In the genomic region with DNA sequence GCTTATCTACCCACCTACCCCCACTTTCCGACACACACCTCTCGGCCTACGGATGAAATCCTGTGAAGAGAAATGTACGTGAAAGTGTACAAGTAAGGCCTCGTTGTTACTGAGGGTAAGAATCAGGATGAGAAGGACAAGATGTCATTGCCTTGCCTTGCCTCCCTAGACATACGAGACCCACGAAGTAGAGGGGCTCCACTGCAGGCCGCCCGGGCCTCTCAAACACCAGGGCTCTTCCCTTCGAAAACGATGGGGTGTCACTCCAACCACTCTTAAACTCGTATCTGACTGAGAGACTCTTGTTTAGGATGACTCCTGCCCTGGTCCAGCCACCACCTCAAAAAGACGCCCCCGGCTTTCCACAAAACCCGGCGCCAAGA, we compare ENCODE assay signal across 8 cellular contexts. TPM values are rescaled to one million over a fixed set of nuclear protein-coding genes. Genes with fewer than 3 reads are reported as not detected.
DNase-seq lines count a peak whose midpoint lies in the region; ATAC-seq and TF ChIP-seq lines count a peak whose summit lies in the region.

No MANE protein-coding gene starts in this region.

- peak overlapping the region; percentile 33 for H3K9ac ChIP-seq in parathyroid adenoma

- H3K4me1 ChIP-seq in esophagus muscularis mucosa (peaks cover 6 to 25% (median 13%) of the 10 kb centered on the region in 4 donors), parathyroid adenoma (no peaks in the 10 kb centered on the region)

- no peaks in the 10 kb centered on the region for H3K9me3 ChIP-seq in esophagus muscularis mucosa
- no peaks in the 10 kb centered on the region for H3K9me3 ChIP-seq in parathyroid adenoma (ENCODE audit: control insufficient read depth, low read length)

- H3K27ac ChIP-seq in esophagus muscularis mucosa (replicated peaks in 1 of 4) (peak overlapping the region; percentile 62 to 65 (median 64)), parathyroid adenoma (no peak overlapping the region)

- DNase-seq in GM12864 (ENCODE audit: low read depth) (peak; percentile 10), RPMI7951 (ENCODE audit: low read depth) (peak; percentile 11), esophagus muscularis mucosa (ENCODE audit: extremely low spot score) (no peak), NOMO-1 (lab: John Stamatoyannopoulos, UW; ENCODE audit: unreplicated experiment in 2 of 2) (no peak), NCI-H2107 (lab: John Stamatoyannopoulos, UW) (no peak)

- no peaks in the 10 kb centered on the region for H3K79me2 ChIP-seq in parathyroid adenoma

- H2AFZ ChIP-seq in parathyroid adenoma, result peak overlapping the region; percentile 95

- no peak for TF ChIP-seq EP300 in esophagus muscularis mucosa (IDR thresholded peaks at IDR 0.05)

- H3K4me3 ChIP-seq in GM12864 (ENCODE audit: low read depth, low read length) (peak overlapping the region; percentile 80), esophagus muscularis mucosa (peak overlapping the region; percentile 70 to 83 (median 75)), parathyroid adenoma (ENCODE audit: low read depth, low read length) (peak overlapping the region; percentile 77)

- no peak for TF ChIP-seq POLR2A in esophagus muscularis mucosa (IDR thresholded peaks at IDR 0.05; ENCODE audit: low read depth)

- H3K27me3 ChIP-seq in esophagus muscularis mucosa (no peaks in the 10 kb centered on the region), parathyroid adenoma (ENCODE audit: control insufficient read depth, insufficient read depth, low read length) (no peaks in the 10 kb centered on the region)

- peak overlapping the region; percentile 76 for H3K4me2 ChIP-seq in parathyroid adenoma (ENCODE audit: low read length)

- intact Hi-C loops in esophagus muscularis mucosa (cut with DNase I), result loop anchor here (5.0 kb wide), 1 partner anchor 43 kb away; no protein-coding TSS in a partner anchor

- no peaks in the 10 kb centered on the region for H3K36me3 ChIP-seq in esophagus muscularis mucosa
- H3K36me3 ChIP-seq in parathyroid adenoma (ENCODE audit: control insufficient read depth, insufficient read depth, low read length), result no peaks in the 10 kb centered on the region

- no peak for TF ChIP-seq CTCF in GM12864 (IDR thresholded peaks at IDR 0.05; ENCODE audit: low read depth, low read length, missing control alignments)
- no peak for TF ChIP-seq CTCF in esophagus muscularis mucosa (IDR thresholded peaks at IDR 0.05)
- TF ChIP-seq CTCF in parathyroid adenoma (IDR thresholded peaks at IDR 0.05), result no peak

- WGBS in esophagus muscularis mucosa, result 1% methylated on average over 16 of the region's 16 CpGs

- ATAC-seq in HG02610 (IDR thresholded peaks at IDR 0.05; ENCODE audit: unreplicated experiment) (peak; percentile 4), GM18517 (IDR thresholded peaks at IDR 0.05; ENCODE audit: unreplicated experiment) (no peak)

RNA-seq across cellular contexts. Expression of gene RACGAP1, which starts 0.5 kb away (rescaled TPM):
- 158 and 173 TPM in 2 replicates for total RNA-seq in RPMI7951 (2014; rRNA removed; shearing (Covaris generic))
- total RNA-seq in esophagus muscularis mucosa, result 10 to 100 TPM; 10.5 to 13.3 (median 11.4) TPM

RNA-seq across cellular contexts. Expression of gene ASIC1, which starts 32.6 kb away (rescaled TPM):
- total RNA-seq in RPMI7951 (2014; rRNA removed; shearing (Covaris generic)), result 0.24 and 0.39 TPM in 2 replicates
- total RNA-seq in esophagus muscularis mucosa, result 1 to 10 TPM in 3 of 4 donors, under 1 TPM in 1; 0.66 to 5.6 (median 2.9) TPM

RNA-seq across cellular contexts. Expression of gene AQP6, which starts 52.0 kb away (rescaled TPM):
- total RNA-seq in RPMI7951 (2014; rRNA removed; shearing (Covaris generic)), result 0.10 TPM in 1 of 2 replicates, not detected in the other
- total RNA-seq in esophagus muscularis mucosa, result under 1 TPM in 1 of 4 donors, not detected in 3; 0.11 TPM

Comparison
In these comparisons a context has a peak if more than half of its experiments do, and no peak if none do; other contexts are left out.
1. DNase-seq: peak in GM12864 (single experiment) and RPMI7951 (single experiment); none in esophagus muscularis mucosa (single experiment), NOMO-1 (0 of 2) and NCI-H2107 (single experiment).
2. RNA of gene RACGAP1, which starts 0.5 kb away (total RNA-seq): 158 to 173 TPM in RPMI7951; 10.5 to 13.3 TPM in esophagus muscularis mucosa; every median in the first group is over 10 times any median in the second.
3. Peak in every context shown above with its lines, with median percentiles within 50 percentile points of each other: H3K4me3 ChIP-seq.